ENCODE assay signal across 28 cellular contexts in the genomic region with DNA sequence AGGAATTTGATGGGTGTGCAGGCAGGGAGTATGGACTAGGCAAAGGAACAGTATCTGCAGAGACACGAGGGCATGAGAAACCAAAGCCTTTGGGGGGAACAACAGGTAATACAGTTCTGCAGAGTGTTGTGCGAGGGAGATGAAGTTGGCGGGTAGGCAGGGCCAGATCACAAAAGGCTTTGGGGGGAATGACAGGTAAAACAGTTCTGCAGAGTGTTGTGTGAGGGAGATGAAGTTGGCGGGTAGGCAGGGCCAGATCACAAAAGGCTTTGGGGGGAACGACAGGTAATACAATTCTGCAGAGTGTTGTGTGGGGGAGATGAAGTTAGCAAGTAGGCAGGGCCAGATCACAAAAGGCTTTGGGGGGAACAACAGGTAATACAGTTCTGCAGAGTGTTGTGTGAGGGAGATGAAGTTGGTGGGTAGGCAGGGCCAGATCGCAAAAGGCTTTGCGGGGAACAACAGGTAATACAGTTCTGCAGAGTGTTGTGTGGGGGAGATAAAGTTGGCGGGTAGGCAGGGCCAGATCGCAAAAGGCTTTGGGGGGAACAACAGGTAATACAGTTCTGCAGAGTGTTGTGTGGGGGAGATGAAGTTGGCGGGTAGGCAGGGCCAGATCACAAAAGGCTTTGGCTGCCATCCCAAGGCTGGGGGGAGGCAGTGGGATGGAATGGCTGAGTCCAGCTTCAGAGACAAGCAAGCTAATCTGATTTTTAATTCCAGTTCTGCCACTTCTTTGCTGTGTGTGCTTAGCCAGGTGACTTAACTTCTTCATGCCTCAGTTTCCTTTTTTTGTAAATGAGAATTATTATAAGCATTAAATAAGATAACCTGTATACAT. TPM values are rescaled to one million over a fixed set of nuclear protein-coding genes. Genes with fewer than 3 reads are reported as not detected.
"Had no signal": no experiment of that assay in that cellular context is flagged by ENCODE, and none has a peak within 500 bp of the region (broad histone marks: within the 10 kb centered on the region; RNA-seq: fewer than 3 reads in every experiment).

No MANE protein-coding gene starts in this region.

- H3K36me3 Mint-ChIP-seq: natural killer cell; stimulated activated memory B cell treated with anti-CD40 and anti-IgM and Interleukin-4, amounts not matched to agents 10 μg/mL and 1 μg/mL and 100 μg/mL, for 72 hours had no signal

- H3K79me2 ChIP-seq: hepatocyte, parathyroid adenoma had no signal

- H3K9me3 Mint-ChIP-seq: memory B cell; natural killer cell; stimulated activated memory B cell treated with anti-CD40 and anti-IgM and Interleukin-4, amounts not matched to agents 10 μg/mL and 1 μg/mL and 100 μg/mL, for 72 hours; stimulated activated naive CD8-positive, alpha-beta T cell treated with anti-CD3 and anti-CD28 coated beads, Interleukin-15, Interleukin-2, amounts not matched to agents 100 ng/mL and 50 ng/mL, for 24 hours had no signal

- H3K4me3 ChIP-seq: coronary artery, esophagus muscularis mucosa, gastroesophageal sphincter, heart left ventricle, hepatocyte, lung, sigmoid colon, thyroid gland had no signal

- H2AFZ ChIP-seq: hepatocyte, parathyroid adenoma had no signal

- ATAC-seq: foreskin keratinocyte; gastroesophageal sphincter; heart left ventricle; left lobe of liver; natural killer cell; right cardiac atrium; stimulated activated memory B cell treated with anti-CD40 and anti-IgM and Interleukin-4, amounts not matched to agents 10 μg/mL and 1 μg/mL and 100 μg/mL, for 72 hours had no signal

- DNase-seq: dermis blood vessel endothelial cell; effector memory CD4-positive, alpha-beta T cell; foreskin keratinocyte; heart left ventricle; kidney; natural killer cell; right cardiac atrium; sigmoid colon; stimulated activated CD4-positive, alpha-beta T cell treated with anti-CD3 and anti-CD28 coated beads, Interleukin-2, amount 100 ng/mL, for 24 hours; stimulated activated CD4-positive, alpha-beta T cell treated with anti-CD3 and anti-CD28 coated beads, Interleukin-4, amount 100 ng/mL, for 4 hours; thyroid gland; trophoblast cell had no signal

- H3K9me3 ChIP-seq: esophagus muscularis mucosa, gastroesophageal sphincter, heart left ventricle, sigmoid colon, thyroid gland had no signal

- H3K4me1 Mint-ChIP-seq: memory B cell; natural killer cell; stimulated activated memory B cell treated with anti-CD40 and anti-IgM and Interleukin-4, amounts not matched to agents 10 μg/mL and 1 μg/mL and 100 μg/mL, for 72 hours had no signal

- H3K27ac Mint-ChIP-seq: memory B cell; natural killer cell; progenitor cell of endocrine pancreas; stimulated activated memory B cell treated with anti-CD40 and anti-IgM and Interleukin-4, amounts not matched to agents 10 μg/mL and 1 μg/mL and 100 μg/mL, for 72 hours; stimulated activated naive CD8-positive, alpha-beta T cell treated with anti-CD3 and anti-CD28 coated beads, Interleukin-15, Interleukin-2, amounts not matched to agents 100 ng/mL and 50 ng/mL, for 24 hours had no signal

- H3K4me1 ChIP-seq: foreskin keratinocyte, gastroesophageal sphincter, parathyroid adenoma, sigmoid colon, thyroid gland had no signal

- H3K27me3 ChIP-seq: heart left ventricle, thyroid gland had no signal

- FAIRE-seq: endothelial cell of umbilical vein, kidney had no signal

- H3K4me3 Mint-ChIP-seq: memory B cell; natural killer cell; stimulated activated memory B cell treated with anti-CD40 and anti-IgM and Interleukin-4, amounts not matched to agents 10 μg/mL and 1 μg/mL and 100 μg/mL, for 72 hours; stimulated activated naive CD8-positive, alpha-beta T cell treated with anti-CD3 and anti-CD28 coated beads, Interleukin-15, Interleukin-2, amounts not matched to agents 100 ng/mL and 50 ng/mL, for 24 hours had no signal

- H3K36me3 ChIP-seq: esophagus muscularis mucosa, gastroesophageal sphincter, heart left ventricle, sigmoid colon, thyroid gland had no signal

- H3K27ac ChIP-seq: coronary artery, esophagus muscularis mucosa, foreskin keratinocyte, gastroesophageal sphincter, heart left ventricle, hepatocyte, parathyroid adenoma, sigmoid colon, thyroid gland had no signal

- H3K4me2 ChIP-seq: hepatocyte had no signal

RNA-seq across cellular contexts. Expression of gene FRMPD1, which starts 33.0 kb away (rescaled TPM):
- total RNA-seq: dermis blood vessel endothelial cell, endothelial cell of umbilical vein, fibroblast of lung, mononuclear cell, natural killer cell, osteoblast, ureter had no signal
- polyA plus RNA-seq: endothelial cell of umbilical vein, fibroblast of lung had no signal
